1 cellular context compared by ENCODE assay signal in genomic region chr10:122245897-122246296, GRCh38.
TF ChIP-seq lines count a peak whose summit lies in the region.

No MANE protein-coding gene starts in this region.

TF ChIP-seq in HepG2, 621 proteins besides CTCF, POLR2A, EP300 and RAD21 (continued from another document):
- TF ChIP-seq MTERF4 (CRISPR knock-in tag; IDR thresholded peaks at IDR 0.05) = no peak
- no peak for TF ChIP-seq CCAR2 (optimal IDR thresholded peaks at IDR 0.05; ENCODE audit: low read depth, low read length)
- no peak for TF ChIP-seq FOXA3 (CRISPR knock-in tag; IDR thresholded peaks at IDR 0.05)
- no peak for TF ChIP-seq SOX13 (IDR thresholded peaks at IDR 0.05)
- TF ChIP-seq SOX13 (CRISPR knock-in tag; conservative IDR thresholded peaks at IDR 0.05 in 1 of 2, IDR thresholded peaks at IDR 0.05 in 1 of 2) = no peak
- no peak for TF ChIP-seq SKI (IDR thresholded peaks at IDR 0.05; ENCODE audit: partially characterized antibody)
